28 cellular contexts compared by ENCODE assay signal in the genomic region with DNA sequence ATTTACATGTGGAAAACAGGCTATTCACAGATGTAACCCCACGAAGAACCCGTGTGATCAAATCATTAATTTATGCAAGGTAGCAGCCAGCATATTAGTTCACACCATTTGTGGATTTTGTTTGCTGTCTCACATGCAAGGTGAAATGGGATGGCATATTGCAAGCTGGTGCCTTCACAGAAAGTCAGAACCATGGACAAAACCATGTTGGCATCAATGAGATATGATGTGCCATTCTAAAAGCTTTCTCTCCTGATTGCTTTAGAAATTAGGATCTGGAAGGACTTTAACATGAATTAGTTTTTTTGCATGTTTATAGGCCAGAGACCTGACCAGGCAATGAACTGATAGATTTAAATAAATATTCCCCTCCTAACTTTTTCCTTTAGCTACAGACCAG.
"Had no signal": no experiment of that assay in that cellular context is flagged by ENCODE, and none has a peak within 500 bp of the region (broad histone marks: within the 10 kb centered on the region; RNA-seq: fewer than 3 reads in every experiment).

No MANE protein-coding gene starts in this region.

- H3K27me3 Mint-ChIP-seq: activated CD4-positive, alpha-beta memory T cell treated with anti-CD3 and anti-CD28 coated beads for 36 hours; activated naive CD8-positive, alpha-beta T cell treated with anti-CD3 and anti-CD28 coated beads for 36 hours; progenitor cell of endocrine pancreas; stimulated activated memory B cell treated with anti-CD40 and anti-IgM and Interleukin-4, amounts not matched to agents 10 μg/mL and 1 μg/mL and 100 μg/mL, for 72 hours; stimulated activated naive CD8-positive, alpha-beta T cell treated with anti-CD3 and anti-CD28 coated beads, Interleukin-15, amount 100 ng/mL, for 72 hours had no signal

- H3K27ac Mint-ChIP-seq: activated CD4-positive, alpha-beta memory T cell treated with anti-CD3 and anti-CD28 coated beads for 36 hours; activated naive CD4-positive, alpha-beta T cell treated with anti-CD3 and anti-CD28 coated beads for 36 hours; activated naive CD8-positive, alpha-beta T cell treated with anti-CD3 and anti-CD28 coated beads for 36 hours; activated T-helper 1 cell treated with anti-CD3 and anti-CD28 coated beads, Interleukin-12 subunit alpha, Interleukin-12 subunit beta, Interleukin-2, Interleukin-4 antibody, amounts not matched to agents 30 ng/mL and 10 ng/mL and 1 ng/mL, durations not matched to agents 14 hours and 24 hours and 36 hours; stimulated activated memory B cell treated with anti-CD40 and anti-IgM and Interleukin-4, amounts not matched to agents 10 μg/mL and 1 μg/mL and 100 μg/mL, for 72 hours; stimulated activated naive CD8-positive, alpha-beta T cell treated with anti-CD3 and anti-CD28 coated beads, Interleukin-15, amount 100 ng/mL, for 72 hours had no signal

- H3K36me3 ChIP-seq: brain microvascular endothelial cell, ovary, upper lobe of right lung had no signal

- H3K27me3 ChIP-seq: adrenal gland, ascending aorta, brain microvascular endothelial cell, ovary, tibial artery, upper lobe of right lung had no signal

- H3K9me3 Mint-ChIP-seq: activated CD4-positive, alpha-beta memory T cell treated with anti-CD3 and anti-CD28 coated beads for 36 hours; activated naive CD4-positive, alpha-beta T cell treated with anti-CD3 and anti-CD28 coated beads for 36 hours; activated naive CD8-positive, alpha-beta T cell treated with anti-CD3 and anti-CD28 coated beads for 36 hours; activated T-helper 1 cell treated with anti-CD3 and anti-CD28 coated beads, Interleukin-12 subunit alpha, Interleukin-12 subunit beta, Interleukin-2, Interleukin-4 antibody, amounts not matched to agents 30 ng/mL and 10 ng/mL and 1 ng/mL, durations not matched to agents 14 hours and 24 hours and 36 hours; nephron progenitor cell; stimulated activated memory B cell treated with anti-CD40 and anti-IgM and Interleukin-4, amounts not matched to agents 10 μg/mL and 1 μg/mL and 100 μg/mL, for 72 hours had no signal

- ATAC-seq: activated CD4-positive, CD25-positive, alpha-beta regulatory T cell treated with anti-CD3 and anti-CD28 coated beads, Interleukin-2, amount 50 U/mL, for 24 hours; sciatic nerve; stimulated activated memory B cell treated with anti-CD40 and anti-IgM and Interleukin-4, amounts not matched to agents 10 μg/mL and 1 μg/mL and 100 μg/mL, for 72 hours; stimulated activated naive CD8-positive, alpha-beta T cell treated with anti-CD3 and anti-CD28 coated beads, Interleukin-15, amount 100 ng/mL, for 72 hours; upper lobe of right lung had no signal

- H3K4me3 Mint-ChIP-seq: activated CD4-positive, alpha-beta memory T cell treated with anti-CD3 and anti-CD28 coated beads for 36 hours; activated naive CD4-positive, alpha-beta T cell treated with anti-CD3 and anti-CD28 coated beads for 36 hours; activated naive CD8-positive, alpha-beta T cell treated with anti-CD3 and anti-CD28 coated beads for 36 hours; activated T-helper 1 cell treated with anti-CD3 and anti-CD28 coated beads, Interleukin-12 subunit alpha, Interleukin-12 subunit beta, Interleukin-2, Interleukin-4 antibody, amounts not matched to agents 30 ng/mL and 10 ng/mL and 1 ng/mL, durations not matched to agents 14 hours and 24 hours and 36 hours; nephron progenitor cell; stimulated activated memory B cell treated with anti-CD40 and anti-IgM and Interleukin-4, amounts not matched to agents 10 μg/mL and 1 μg/mL and 100 μg/mL, for 72 hours; stimulated activated naive CD8-positive, alpha-beta T cell treated with anti-CD3 and anti-CD28 coated beads, Interleukin-15, amount 100 ng/mL, for 72 hours had no signal

- H3K9me3 ChIP-seq: adrenal gland, ascending aorta, left ventricle myocardium inferior, ovary, tibial artery, upper lobe of right lung had no signal

- DNase-seq: activated CD4-positive, alpha-beta memory T cell treated with anti-CD3 and anti-CD28 coated beads for 36 hours; activated CD4-positive, alpha-beta T cell treated with anti-CD3 and anti-CD28 coated beads for 48 hours; activated CD8-positive, alpha-beta memory T cell treated with anti-CD3 and anti-CD28 coated beads, Interleukin-2, amount 50 U/mL, for 4 hours; activated effector memory CD4-positive, alpha-beta T cell treated with anti-CD3 and anti-CD28 coated beads, Interleukin-2, amount 50 U/mL, for 16 hours; activated naive CD4-positive, alpha-beta T cell treated with anti-CD3 and anti-CD28 coated beads for 36 hours; activated naive CD8-positive, alpha-beta T cell treated with anti-CD3 and anti-CD28 coated beads for 36 hours; activated T-cell treated with anti-CD3 and anti-CD28 coated beads, Interleukin-2, amount 50 U/mL, for 1 hour; adrenal gland; brain microvascular endothelial cell; central memory CD4-positive, alpha-beta T cell; effector CD4-positive, alpha-beta T cell; left ventricle myocardium inferior; nephron progenitor cell; ovary; stimulated activated CD4-positive, alpha-beta T cell treated with anti-CD3 and anti-CD28 coated beads, Interleukin-12 subunit alpha, Interleukin-12 subunit beta, amount 100 ng/mL, for 4 hours; stimulated activated CD4-positive, alpha-beta T cell treated with anti-CD3 and anti-CD28 coated beads, Interleukin-4, amount 100 ng/mL, for 24 hours; stimulated activated naive CD8-positive, alpha-beta T cell treated with anti-CD3 and anti-CD28 coated beads, Interleukin-15, amount 100 ng/mL, for 72 hours; T-helper 9 cell; tibial artery; upper lobe of right lung had no signal

- H3K4me1 Mint-ChIP-seq: activated naive CD8-positive, alpha-beta T cell treated with anti-CD3 and anti-CD28 coated beads for 36 hours; stimulated activated memory B cell treated with anti-CD40 and anti-IgM and Interleukin-4, amounts not matched to agents 10 μg/mL and 1 μg/mL and 100 μg/mL, for 72 hours; stimulated activated naive CD8-positive, alpha-beta T cell treated with anti-CD3 and anti-CD28 coated beads, Interleukin-15, amount 100 ng/mL, for 72 hours had no signal

- H3K27ac ChIP-seq: adrenal gland, ascending aorta, brain microvascular endothelial cell, left ventricle myocardium inferior, ovary, skin epidermis, tibial artery, upper lobe of right lung, VCaP had no signal

- H3K4me1 ChIP-seq: ascending aorta, tibial artery, upper lobe of right lung had no signal

- H3K4me3 ChIP-seq: adrenal gland, ascending aorta, left ventricle myocardium inferior, ovary, skin epidermis, tibial artery, upper lobe of right lung had no signal
